In the genomic region with DNA sequence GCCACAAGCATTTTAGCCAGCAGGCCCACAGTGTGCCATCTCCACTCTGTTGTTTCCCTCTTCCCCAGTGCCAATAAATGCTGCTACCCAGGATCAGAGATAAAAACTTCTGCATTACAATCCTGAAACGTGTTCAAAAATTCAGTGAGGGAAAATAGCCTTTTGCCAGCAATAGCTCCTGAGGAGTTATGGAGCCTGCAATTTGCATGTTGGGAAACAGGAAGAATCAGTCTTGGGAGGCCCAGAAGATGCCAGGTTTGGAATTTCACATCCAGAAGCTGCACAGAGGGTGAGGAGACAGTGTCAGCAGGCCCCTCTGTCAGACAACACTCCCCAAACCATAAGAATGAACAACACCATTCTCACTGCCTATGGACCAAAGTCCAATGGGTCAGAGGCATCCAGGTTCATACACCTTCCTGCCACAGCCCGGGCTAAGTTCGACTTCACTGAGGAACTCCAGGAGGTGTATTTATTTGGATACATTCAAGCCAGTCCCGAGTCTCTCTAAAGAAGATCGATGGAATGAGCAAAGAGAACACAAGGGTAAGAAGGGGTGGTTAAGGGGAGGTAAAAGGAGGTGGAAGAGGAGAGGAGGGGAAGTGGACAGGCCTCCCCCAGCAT, we compare ENCODE assay signal across 1 cellular context.
TF ChIP-seq lines count a peak whose summit lies in the region.

No MANE protein-coding gene starts in this region.

TF ChIP-seq in HepG2, 621 proteins besides CTCF, POLR2A, EP300 and RAD21 (continued from another document and continues in another):
- TF ChIP-seq, protein P1, sequence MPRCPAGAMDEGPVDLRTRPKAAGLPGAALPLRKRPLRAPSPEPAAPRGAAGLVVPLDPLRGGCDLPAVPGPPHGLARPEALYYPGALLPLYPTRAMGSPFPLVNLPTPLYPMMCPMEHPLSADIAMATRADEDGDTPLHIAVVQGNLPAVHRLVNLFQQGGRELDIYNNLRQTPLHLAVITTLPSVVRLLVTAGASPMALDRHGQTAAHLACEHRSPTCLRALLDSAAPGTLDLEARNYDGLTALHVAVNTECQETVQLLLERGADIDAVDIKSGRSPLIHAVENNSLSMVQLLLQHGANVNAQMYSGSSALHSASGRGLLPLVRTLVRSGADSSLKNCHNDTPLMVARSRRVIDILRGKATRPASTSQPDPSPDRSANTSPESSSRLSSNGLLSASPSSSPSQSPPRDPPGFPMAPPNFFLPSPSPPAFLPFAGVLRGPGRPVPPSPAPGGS (CRISPR knock-in tag; IDR thresholded peaks at IDR 0.05), result no peak
- 0 out of 2 replicates have a peak, but pooled peaks have one; percentile 9 for TF ChIP-seq ZMYM3 (CRISPR knock-in tag; IDR thresholded peaks at IDR 0.05)
- TF ChIP-seq HNF4G (IDR thresholded peaks at IDR 0.05; ENCODE audit: borderline replicate concordance, low read depth, low read length), result peak; percentile 85
- TF ChIP-seq HNF4G (CRISPR knock-in tag; IDR thresholded peaks at IDR 0.05; ENCODE audit: borderline replicate concordance, low read depth), result peak; percentile 88
- TF ChIP-seq, protein P2, sequence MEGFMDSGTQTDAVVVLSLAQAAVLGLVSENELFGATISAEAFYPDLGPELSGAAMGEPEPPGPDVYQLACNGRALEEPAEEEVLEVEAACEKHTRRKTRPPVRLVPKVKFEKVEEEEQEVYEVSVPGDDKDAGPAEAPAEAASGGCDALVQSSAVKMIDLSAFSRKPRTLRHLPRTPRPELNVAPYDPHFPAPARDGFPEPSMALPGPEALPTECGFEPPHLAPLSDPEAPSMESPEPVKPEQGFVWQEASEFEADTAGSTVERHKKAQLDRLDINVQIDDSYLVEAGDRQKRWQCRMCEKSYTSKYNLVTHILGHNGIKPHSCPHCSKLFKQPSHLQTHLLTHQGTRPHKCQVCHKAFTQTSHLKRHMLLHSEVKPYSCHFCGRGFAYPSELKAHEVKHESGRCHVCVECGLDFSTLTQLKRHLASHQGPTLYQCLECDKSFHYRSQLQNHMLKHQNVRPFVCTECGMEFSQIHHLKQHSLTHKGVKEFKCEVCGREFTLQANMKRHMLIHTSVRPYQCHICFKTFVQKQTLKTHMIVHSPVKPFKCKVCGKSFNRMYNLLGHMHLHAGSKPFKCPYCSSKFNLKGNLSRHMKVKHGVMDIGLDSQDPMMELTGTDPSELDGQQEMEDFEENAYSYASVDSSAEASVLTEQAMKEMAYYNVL (CRISPR knock-in tag; IDR thresholded peaks at IDR 0.05; ENCODE audit: borderline replicate concordance), result peak; percentile 55; the same call in 1 of the 2 replicates
- TF ChIP-seq NR2F1 (CRISPR knock-in tag; IDR thresholded peaks at IDR 0.05), result peak in 1 of 2 experiments; percentile 61; a peak in 2 of 4 replicates
- TF ChIP-seq, protein P3, sequence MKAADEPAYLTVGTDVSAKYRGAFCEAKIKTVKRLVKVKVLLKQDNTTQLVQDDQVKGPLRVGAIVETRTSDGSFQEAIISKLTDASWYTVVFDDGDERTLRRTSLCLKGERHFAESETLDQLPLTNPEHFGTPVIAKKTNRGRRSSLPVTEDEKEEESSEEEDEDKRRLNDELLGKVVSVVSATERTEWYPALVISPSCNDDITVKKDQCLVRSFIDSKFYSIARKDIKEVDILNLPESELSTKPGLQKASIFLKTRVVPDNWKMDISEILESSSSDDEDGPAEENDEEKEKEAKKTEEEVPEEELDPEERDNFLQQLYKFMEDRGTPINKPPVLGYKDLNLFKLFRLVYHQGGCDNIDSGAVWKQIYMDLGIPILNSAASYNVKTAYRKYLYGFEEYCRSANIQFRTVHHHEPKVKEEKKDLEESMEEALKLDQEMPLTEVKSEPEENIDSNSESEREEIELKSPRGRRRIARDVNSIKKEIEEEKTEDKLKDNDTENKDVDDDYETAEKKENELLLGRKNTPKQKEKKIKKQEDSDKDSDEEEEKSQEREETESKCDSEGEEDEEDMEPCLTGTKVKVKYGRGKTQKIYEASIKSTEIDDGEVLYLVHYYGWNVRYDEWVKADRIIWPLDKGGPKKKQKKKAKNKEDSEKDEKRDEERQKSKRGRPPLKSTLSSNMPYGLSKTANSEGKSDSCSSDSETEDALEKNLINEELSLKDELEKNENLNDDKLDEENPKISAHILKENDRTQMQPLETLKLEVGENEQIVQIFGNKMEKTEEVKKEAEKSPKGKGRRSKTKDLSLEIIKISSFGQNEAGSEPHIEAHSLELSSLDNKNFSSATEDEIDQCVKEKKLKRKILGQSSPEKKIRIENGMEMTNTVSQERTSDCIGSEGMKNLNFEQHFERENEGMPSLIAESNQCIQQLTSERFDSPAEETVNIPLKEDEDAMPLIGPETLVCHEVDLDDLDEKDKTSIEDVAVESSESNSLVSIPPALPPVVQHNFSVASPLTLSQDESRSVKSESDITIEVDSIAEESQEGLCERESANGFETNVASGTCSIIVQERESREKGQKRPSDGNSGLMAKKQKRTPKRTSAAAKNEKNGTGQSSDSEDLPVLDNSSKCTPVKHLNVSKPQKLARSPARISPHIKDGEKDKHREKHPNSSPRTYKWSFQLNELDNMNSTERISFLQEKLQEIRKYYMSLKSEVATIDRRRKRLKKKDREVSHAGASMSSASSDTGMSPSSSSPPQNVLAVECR (CRISPR knock-in tag; IDR thresholded peaks at IDR 0.05; ENCODE audit: borderline replicate concordance), result peak; percentile 53; the same call in 1 of the 2 replicates
- peak; percentile 41; the same call in 1 of the 2 replicates for TF ChIP-seq NCOA2 (CRISPR knock-in tag; IDR thresholded peaks at IDR 0.05)
- TF ChIP-seq POLR2AphosphoS5 (IDR thresholded peaks at IDR 0.05; ENCODE audit: low read depth, low read length), result peak; percentile 22; the same call in 1 of the 2 replicates
- TF ChIP-seq, protein P4, sequence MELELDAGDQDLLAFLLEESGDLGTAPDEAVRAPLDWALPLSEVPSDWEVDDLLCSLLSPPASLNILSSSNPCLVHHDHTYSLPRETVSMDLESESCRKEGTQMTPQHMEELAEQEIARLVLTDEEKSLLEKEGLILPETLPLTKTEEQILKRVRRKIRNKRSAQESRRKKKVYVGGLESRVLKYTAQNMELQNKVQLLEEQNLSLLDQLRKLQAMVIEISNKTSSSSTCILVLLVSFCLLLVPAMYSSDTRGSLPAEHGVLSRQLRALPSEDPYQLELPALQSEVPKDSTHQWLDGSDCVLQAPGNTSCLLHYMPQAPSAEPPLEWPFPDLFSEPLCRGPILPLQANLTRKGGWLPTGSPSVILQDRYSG (CRISPR knock-in tag; IDR thresholded peaks at IDR 0.05), result 0 out of 2 replicates have a peak, but pooled peaks have one; percentile 62
- TF ChIP-seq ZNF678 (CRISPR knock-in tag; IDR thresholded peaks at IDR 0.05), result no peak
- TF ChIP-seq, protein P5, sequence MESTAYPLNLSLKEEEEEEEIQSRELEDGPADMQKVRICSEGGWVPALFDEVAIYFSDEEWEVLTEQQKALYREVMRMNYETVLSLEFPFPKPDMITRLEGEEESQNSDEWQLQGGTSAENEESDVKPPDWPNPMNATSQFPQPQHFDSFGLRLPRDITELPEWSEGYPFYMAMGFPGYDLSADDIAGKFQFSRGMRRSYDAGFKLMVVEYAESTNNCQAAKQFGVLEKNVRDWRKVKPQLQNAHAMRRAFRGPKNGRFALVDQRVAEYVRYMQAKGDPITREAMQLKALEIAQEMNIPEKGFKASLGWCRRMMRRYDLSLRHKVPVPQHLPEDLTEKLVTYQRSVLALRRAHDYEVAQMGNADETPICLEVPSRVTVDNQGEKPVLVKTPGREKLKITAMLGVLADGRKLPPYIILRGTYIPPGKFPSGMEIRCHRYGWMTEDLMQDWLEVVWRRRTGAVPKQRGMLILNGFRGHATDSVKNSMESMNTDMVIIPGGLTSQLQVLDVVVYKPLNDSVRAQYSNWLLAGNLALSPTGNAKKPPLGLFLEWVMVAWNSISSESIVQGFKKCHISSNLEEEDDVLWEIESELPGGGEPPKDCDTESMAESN (CRISPR knock-in tag; conservative IDR thresholded peaks at IDR 0.05), result 0 out of 2 replicates have a peak, but pooled peaks have one; percentile 17
- TF ChIP-seq, protein P6, sequence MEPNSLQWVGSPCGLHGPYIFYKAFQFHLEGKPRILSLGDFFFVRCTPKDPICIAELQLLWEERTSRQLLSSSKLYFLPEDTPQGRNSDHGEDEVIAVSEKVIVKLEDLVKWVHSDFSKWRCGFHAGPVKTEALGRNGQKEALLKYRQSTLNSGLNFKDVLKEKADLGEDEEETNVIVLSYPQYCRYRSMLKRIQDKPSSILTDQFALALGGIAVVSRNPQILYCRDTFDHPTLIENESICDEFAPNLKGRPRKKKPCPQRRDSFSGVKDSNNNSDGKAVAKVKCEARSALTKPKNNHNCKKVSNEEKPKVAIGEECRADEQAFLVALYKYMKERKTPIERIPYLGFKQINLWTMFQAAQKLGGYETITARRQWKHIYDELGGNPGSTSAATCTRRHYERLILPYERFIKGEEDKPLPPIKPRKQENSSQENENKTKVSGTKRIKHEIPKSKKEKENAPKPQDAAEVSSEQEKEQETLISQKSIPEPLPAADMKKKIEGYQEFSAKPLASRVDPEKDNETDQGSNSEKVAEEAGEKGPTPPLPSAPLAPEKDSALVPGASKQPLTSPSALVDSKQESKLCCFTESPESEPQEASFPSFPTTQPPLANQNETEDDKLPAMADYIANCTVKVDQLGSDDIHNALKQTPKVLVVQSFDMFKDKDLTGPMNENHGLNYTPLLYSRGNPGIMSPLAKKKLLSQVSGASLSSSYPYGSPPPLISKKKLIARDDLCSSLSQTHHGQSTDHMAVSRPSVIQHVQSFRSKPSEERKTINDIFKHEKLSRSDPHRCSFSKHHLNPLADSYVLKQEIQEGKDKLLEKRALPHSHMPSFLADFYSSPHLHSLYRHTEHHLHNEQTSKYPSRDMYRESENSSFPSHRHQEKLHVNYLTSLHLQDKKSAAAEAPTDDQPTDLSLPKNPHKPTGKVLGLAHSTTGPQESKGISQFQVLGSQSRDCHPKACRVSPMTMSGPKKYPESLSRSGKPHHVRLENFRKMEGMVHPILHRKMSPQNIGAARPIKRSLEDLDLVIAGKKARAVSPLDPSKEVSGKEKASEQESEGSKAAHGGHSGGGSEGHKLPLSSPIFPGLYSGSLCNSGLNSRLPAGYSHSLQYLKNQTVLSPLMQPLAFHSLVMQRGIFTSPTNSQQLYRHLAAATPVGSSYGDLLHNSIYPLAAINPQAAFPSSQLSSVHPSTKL (CRISPR knock-in tag; IDR thresholded peaks at IDR 0.05), result peak; percentile 79
- TF ChIP-seq, protein P7, sequence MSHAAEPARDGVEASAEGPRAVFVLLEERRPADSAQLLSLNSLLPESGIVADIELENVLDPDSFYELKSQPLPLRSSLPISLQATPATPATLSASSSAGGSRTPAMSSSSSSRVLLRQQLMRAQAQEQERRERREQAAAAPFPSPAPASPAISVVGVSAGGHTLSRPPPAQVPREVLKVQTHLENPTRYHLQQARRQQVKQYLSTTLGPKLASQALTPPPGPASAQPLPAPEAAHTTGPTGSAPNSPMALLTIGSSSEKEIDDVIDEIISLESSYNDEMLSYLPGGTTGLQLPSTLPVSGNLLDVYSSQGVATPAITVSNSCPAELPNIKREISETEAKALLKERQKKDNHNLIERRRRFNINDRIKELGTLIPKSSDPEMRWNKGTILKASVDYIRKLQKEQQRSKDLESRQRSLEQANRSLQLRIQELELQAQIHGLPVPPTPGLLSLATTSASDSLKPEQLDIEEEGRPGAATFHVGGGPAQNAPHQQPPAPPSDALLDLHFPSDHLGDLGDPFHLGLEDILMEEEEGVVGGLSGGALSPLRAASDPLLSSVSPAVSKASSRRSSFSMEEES (CRISPR knock-in tag; IDR thresholded peaks at IDR 0.05), result 0 out of 2 replicates have a peak, but pooled peaks have one; percentile 34
- peak; percentile 52; the same call in 1 of the 2 replicates for TF ChIP-seq SALL2 (CRISPR knock-in tag; IDR thresholded peaks at IDR 0.05)
- TF ChIP-seq THAP11 (CRISPR knock-in tag; IDR thresholded peaks at IDR 0.05), result peak; percentile 59; the same call in 1 of the 2 replicates
- TF ChIP-seq, protein P8, sequence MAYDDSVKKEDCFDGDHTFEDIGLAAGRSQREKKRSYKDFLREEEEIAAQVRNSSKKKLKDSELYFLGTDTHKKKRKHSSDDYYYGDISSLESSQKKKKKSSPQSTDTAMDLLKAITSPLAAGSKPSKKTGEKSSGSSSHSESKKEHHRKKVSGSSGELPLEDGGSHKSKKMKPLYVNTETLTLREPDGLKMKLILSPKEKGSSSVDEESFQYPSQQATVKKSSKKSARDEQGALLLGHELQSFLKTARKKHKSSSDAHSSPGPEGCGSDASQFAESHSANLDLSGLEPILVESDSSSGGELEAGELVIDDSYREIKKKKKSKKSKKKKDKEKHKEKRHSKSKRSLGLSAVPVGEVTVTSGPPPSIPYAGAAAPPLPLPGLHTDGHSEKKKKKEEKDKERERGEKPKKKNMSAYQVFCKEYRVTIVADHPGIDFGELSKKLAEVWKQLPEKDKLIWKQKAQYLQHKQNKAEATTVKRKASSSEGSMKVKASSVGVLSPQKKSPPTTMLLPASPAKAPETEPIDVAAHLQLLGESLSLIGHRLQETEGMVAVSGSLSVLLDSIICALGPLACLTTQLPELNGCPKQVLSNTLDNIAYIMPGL (CRISPR knock-in tag; IDR thresholded peaks at IDR 0.05; ENCODE audit: borderline replicate concordance in 1 of 2, low read depth in 1 of 2), result peak in 1 of 2 experiments; percentile 32; a peak in 1 of 4 replicates
- 0 out of 2 replicates have a peak, but pooled peaks have one; percentile 63 for TF ChIP-seq ETV5 (CRISPR knock-in tag; IDR thresholded peaks at IDR 0.05; ENCODE audit: borderline replicate concordance)
- peak; percentile 65 for TF ChIP-seq SAP130 (CRISPR knock-in tag; IDR thresholded peaks at IDR 0.05; ENCODE audit: low read depth)
- TF ChIP-seq MEIS1 (CRISPR knock-in tag; IDR thresholded peaks at IDR 0.05; ENCODE audit: borderline replicate concordance), result 0 out of 2 replicates have a peak, but pooled peaks have one; percentile 19
- peak; percentile 49; the same call in 1 of the 2 replicates for TF ChIP-seq ZFX (CRISPR knock-in tag; IDR thresholded peaks at IDR 0.05; ENCODE audit: low read depth)
- TF ChIP-seq, protein P9, sequence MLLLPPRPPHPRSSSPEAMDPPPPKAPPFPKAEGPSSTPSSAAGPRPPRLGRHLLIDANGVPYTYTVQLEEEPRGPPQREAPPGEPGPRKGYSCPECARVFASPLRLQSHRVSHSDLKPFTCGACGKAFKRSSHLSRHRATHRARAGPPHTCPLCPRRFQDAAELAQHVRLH (CRISPR knock-in tag; IDR thresholded peaks at IDR 0.05; ENCODE audit: borderline replicate concordance, low read depth), result no peak
- peak; percentile 65; the same call in 1 of the 2 replicates for TF ChIP-seq ISL2 (CRISPR knock-in tag; IDR thresholded peaks at IDR 0.05)
- no peak for TF ChIP-seq GABPA (IDR thresholded peaks at IDR 0.05; ENCODE audit: low read depth, low read length)
- peak; percentile 12; the same call in 1 of the 2 replicates for TF ChIP-seq GABPA (CRISPR knock-in tag; IDR thresholded peaks at IDR 0.05; ENCODE audit: low read depth)
- TF ChIP-seq LCORL (IDR thresholded peaks at IDR 0.05), result no peak
- peak; percentile 90 for TF ChIP-seq LCORL (CRISPR knock-in tag; IDR thresholded peaks at IDR 0.05)
- TF ChIP-seq, protein P10, sequence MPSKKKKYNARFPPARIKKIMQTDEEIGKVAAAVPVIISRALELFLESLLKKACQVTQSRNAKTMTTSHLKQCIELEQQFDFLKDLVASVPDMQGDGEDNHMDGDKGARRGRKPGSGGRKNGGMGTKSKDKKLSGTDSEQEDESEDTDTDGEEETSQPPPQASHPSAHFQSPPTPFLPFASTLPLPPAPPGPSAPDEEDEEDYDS (CRISPR knock-in tag; IDR thresholded peaks at IDR 0.05), result peak; percentile 38; the same call in 1 of the 2 replicates
- no peak for TF ChIP-seq IKZF1 (IDR thresholded peaks at IDR 0.05)
- TF ChIP-seq SKI (IDR thresholded peaks at IDR 0.05; ENCODE audit: partially characterized antibody), result no peak
- TF ChIP-seq PPARG (CRISPR knock-in tag; conservative IDR thresholded peaks at IDR 0.05), result peak; percentile 97
